2 cellular contexts compared by ENCODE assay signal in genomic region chr22:19110064-19110458, GRCh38.
TF ChIP-seq lines count a peak whose summit lies in the region.

No MANE protein-coding gene starts in this region.

TF ChIP-seq in SK-N-SH, 30 proteins besides CTCF, POLR2A, EP300 and RAD21:
- TF ChIP-seq FOXM1 (IDR thresholded peaks at IDR 0.05; ENCODE audit: low read depth) (no peak), MEF2A (IDR thresholded peaks at IDR 0.05; ENCODE audit: borderline replicate concordance, low read depth) (no peak), FOXJ3 (CRISPR knock-in tag; IDR thresholded peaks at IDR 0.05) (no peak), RXRA (IDR thresholded peaks at IDR 0.05; ENCODE audit: borderline replicate concordance, low read depth) (no peak)
TF ChIP-seq in SK-N-SH: peak in this region for 0.

TF ChIP-seq in HEK293T, 16 proteins besides CTCF, POLR2A, EP300 and RAD21:
- TF ChIP-seq PKNOX1 (IDR thresholded peaks at IDR 0.05) (no peak), ARNT (IDR thresholded peaks at IDR 0.05) (no peak), FOXA1 (IDR thresholded peaks at IDR 0.05) (no peak), ZNF384 (IDR thresholded peaks at IDR 0.05) (no peak), ELF4 (IDR thresholded peaks at IDR 0.05) (no peak), HDGF (IDR thresholded peaks at IDR 0.05; ENCODE audit: borderline replicate concordance) (no peak), CTBP1 (IDR thresholded peaks at IDR 0.05; ENCODE audit: borderline replicate concordance) (no peak), SUZ12 (IDR thresholded peaks at IDR 0.05) (no peak), FOXM1 (IDR thresholded peaks at IDR 0.05; ENCODE audit: borderline replicate concordance) (no peak), FOXK2 (IDR thresholded peaks at IDR 0.05) (no peak), TARDBP (IDR thresholded peaks at IDR 0.05) (no peak), NFRKB (IDR thresholded peaks at IDR 0.05) (no peak), LEF1 (IDR thresholded peaks at IDR 0.05; ENCODE audit: borderline replicate concordance) (no peak)
